1 cellular context compared by ENCODE assay signal in genomic region chr10:22630229-22631174, GRCh38.
TF ChIP-seq lines count a peak whose summit lies in the region.

No MANE protein-coding gene starts in this region.

TF ChIP-seq in K562, 482 proteins besides CTCF, POLR2A, EP300 and RAD21 (continued from another document and continues in another):
- no peak for TF ChIP-seq ZNF165 (CRISPR knock-in tag; IDR thresholded peaks at IDR 0.05; ENCODE audit: borderline replicate concordance)
- TF ChIP-seq RAD51 (IDR thresholded peaks at IDR 0.05; ENCODE audit: borderline replicate concordance, low read depth) = 0 out of 2 replicates have a peak, but pooled peaks have one; percentile 8
- peak; percentile 12 for TF ChIP-seq NEUROD1 (IDR thresholded peaks at IDR 0.05; ENCODE audit: borderline replicate concordance, low read depth, low read length, partially characterized antibody)
- peak; percentile 43; the same call in 1 of the 2 replicates for TF ChIP-seq DMBX1 (CRISPR knock-in tag; IDR thresholded peaks at IDR 0.05; ENCODE audit: borderline replicate concordance)
- TF ChIP-seq CREB3 (tag; conservative IDR thresholded peaks at IDR 0.05; ENCODE audit: low read depth) = peak; percentile 31; the same call in 1 of the 2 replicates
- peak; percentile 43; the same call in 1 of the 2 replicates for TF ChIP-seq ADNP (tag; IDR thresholded peaks at IDR 0.05)
- peak; percentile 4 for TF ChIP-seq PRDM10 (IDR thresholded peaks at IDR 0.05; ENCODE audit: partially characterized antibody)
- TF ChIP-seq KDM2B (CRISPR knock-in tag; IDR thresholded peaks at IDR 0.05) = no peak
- TF ChIP-seq VEZF1 (CRISPR knock-in tag; IDR thresholded peaks at IDR 0.05) = 0 out of 2 replicates have a peak, but pooled peaks have one; percentile 40
- TF ChIP-seq CTBP1 (IDR thresholded peaks at IDR 0.05; ENCODE audit: borderline replicate concordance) = peak; percentile 25; the same call in 1 of the 2 replicates
- peak; percentile 33; the same call in 1 of the 2 replicates for TF ChIP-seq MAFK (IDR thresholded peaks at IDR 0.05; ENCODE audit: low read length)
- no peak for TF ChIP-seq DEAF1 (CRISPR knock-in tag; IDR thresholded peaks at IDR 0.05)
- TF ChIP-seq ATF3 (IDR thresholded peaks at IDR 0.05) = peak; percentile 99
- peak; percentile 91; the same call in 1 of the 2 replicates for TF ChIP-seq ATF3 (CRISPR knock-in tag; conservative IDR thresholded peaks at IDR 0.05)
- no peak for TF ChIP-seq ZNF778 (CRISPR knock-in tag; IDR thresholded peaks at IDR 0.05)
- TF ChIP-seq SMARCE1 (IDR thresholded peaks at IDR 0.05) = peak; percentile 73; the same call in 1 of the 2 replicates
- peak; percentile 79 for TF ChIP-seq SMARCA4 (IDR thresholded peaks at IDR 0.05)
- no peak for TF ChIP-seq CEBPG (CRISPR knock-in tag; IDR thresholded peaks at IDR 0.05)
- peak; percentile 68 to 80 for TF ChIP-seq CEBPG (tag; conservative IDR thresholded peaks at IDR 0.05 in 1 of 2, IDR thresholded peaks at IDR 0.05 in 1 of 2)
- TF ChIP-seq NFRKB (IDR thresholded peaks at IDR 0.05; ENCODE audit: low read depth) = peak; percentile 43
- TF ChIP-seq MAFF (IDR thresholded peaks at IDR 0.05; ENCODE audit: low read length) = peak; percentile 47
- peak; percentile 76 for TF ChIP-seq DPF2 (IDR thresholded peaks at IDR 0.05)
- TF ChIP-seq ZNF436 (CRISPR knock-in tag; IDR thresholded peaks at IDR 0.05) = no peak
- no peak for TF ChIP-seq ESRRB (CRISPR knock-in tag; IDR thresholded peaks at IDR 0.05; ENCODE audit: borderline replicate concordance)
- 0 out of 2 replicates have a peak, but pooled peaks have one; percentile 1 for TF ChIP-seq NCOA6 (IDR thresholded peaks at IDR 0.05)
- no peak for TF ChIP-seq PBX2 (CRISPR knock-in tag; IDR thresholded peaks at IDR 0.05; ENCODE audit: low read depth)
- TF ChIP-seq PBX2 (tag; conservative IDR thresholded peaks at IDR 0.05; ENCODE audit: low read depth) = peak; percentile 60; the same call in 1 of the 2 replicates
- TF ChIP-seq TEAD4 (IDR thresholded peaks at IDR 0.05; ENCODE audit: low read length) = peak; percentile 43; the same call in 1 of the 2 replicates
- no peak for TF ChIP-seq TEAD4 (CRISPR knock-in tag; IDR thresholded peaks at IDR 0.05; ENCODE audit: borderline replicate concordance)
- no peak for TF ChIP-seq HES1 (IDR thresholded peaks at IDR 0.05; ENCODE audit: low read depth)
- peak; percentile 56 for TF ChIP-seq MGA (IDR thresholded peaks at IDR 0.05)
